In genomic region chr3:149655826-149656599, GRCh38 we compare ENCODE assay signal across 9 cellular contexts. TPM values are rescaled to one million over a fixed set of nuclear protein-coding genes. Genes with fewer than 3 reads are reported as not detected.
A peak's percentile ranks its signal among the peaks of the same experiment; 100 is the strongest.
DNase-seq lines count a peak whose midpoint lies in the region; ATAC-seq and TF ChIP-seq lines count a peak whose summit lies in the region.
"Had no signal": no experiment of that assay in that cellular context is flagged by ENCODE, and none has a peak within 500 bp of the region (broad histone marks: within the 10 kb centered on the region; RNA-seq: fewer than 3 reads in every experiment).

No MANE protein-coding gene starts in this region.

- H3K36me3 Mint-ChIP-seq in CD4-positive, alpha-beta memory T cell, result no peaks in the 10 kb centered on the region

- H3K27me3 ChIP-seq in CD4-positive, alpha-beta memory T cell (ENCODE audit: insufficient read depth, low read length), result no peaks in the 10 kb centered on the region
- H3K27me3 ChIP-seq in RWPE2 (ENCODE audit: insufficient read depth, poor library complexity, severe bottlenecking) (no peaks in the 10 kb centered on the region), fibroblast of lung (ENCODE audit: control insufficient read depth, insufficient read depth, low read length) (no peaks in the 10 kb centered on the region), neuron (ENCODE audit: insufficient read depth, low read length) (no peaks in the 10 kb centered on the region)

- intact Hi-C loops in CD4-positive, alpha-beta memory T cell (cut with micrococcal nuclease), result no loop called here

- no peaks in the 10 kb centered on the region for H3K9me3 ChIP-seq in CD4-positive, alpha-beta memory T cell (ENCODE audit: control insufficient read depth in 1 of 2, low read length in 2 of 2)
- H3K9me3 ChIP-seq in RWPE2 (ENCODE audit: severe bottlenecking) (no peaks in the 10 kb centered on the region), fibroblast of lung (ENCODE audit: control insufficient read depth, insufficient read depth, low read depth, low read length) (no peaks in the 10 kb centered on the region), neuron (ENCODE audit: low read length) (peaks cover 2% of the 10 kb centered on the region)

- H4K20me1 ChIP-seq in fibroblast of lung (ENCODE audit: control insufficient read depth, extremely low read depth, insufficient read depth, low read length), result no peaks in the 10 kb centered on the region

- H3K4me1 Mint-ChIP-seq in CD4-positive, alpha-beta memory T cell, result peaks cover 13 to 28% (median 21%) of the 10 kb centered on the region in 4 donors

- POLR2A ChIA-PET in CD4-positive, alpha-beta memory T cell (lab: Charles Lee; ENCODE audit: partially characterized antibody), result no interaction called here

- CTCF ChIA-PET in CD4-positive, alpha-beta memory T cell (lab: Charles Lee; ENCODE audit: partially characterized antibody), result interaction anchor here (0.9 kb wide), 1 partner anchor 87 kb away, joined by 3 read pairs; no protein-coding TSS in a partner anchor

- H3K9ac ChIP-seq in fibroblast of lung (ENCODE audit: insufficient read depth, low read length), result peak overlapping the region; percentile 82

- H3K4me3 ChIP-seq in CD4-positive, alpha-beta memory T cell (ENCODE audit: low read length in 2 of 2), result no peak overlapping the region
- peak overlapping the region; percentile 68 for H3K4me3 ChIP-seq in RWPE2 (ENCODE audit: severe bottlenecking)
- H3K4me3 ChIP-seq in fibroblast of lung (replicated peaks in 1 of 4; ENCODE audit: control extremely low read depth in 1 of 4, insufficient read depth in 1 of 4, low read depth in 3 of 4, low read length in 4 of 4), result peak overlapping the region; percentile 44 to 89 (median 74)
- H3K4me3 ChIP-seq in neuron (ENCODE audit: low read length), result peak overlapping the region; percentile 73

- no peak overlapping the region for H2AFZ ChIP-seq in fibroblast of lung (ENCODE audit: low read length)
- no peak overlapping the region for H2AFZ ChIP-seq in neuron (ENCODE audit: low read depth, low read length)

- peaks cover 0 to 4% (median 0%) of the 10 kb centered on the region in 8 donors for H3K9me3 Mint-ChIP-seq in CD4-positive, alpha-beta memory T cell
- H3K9me3 Mint-ChIP-seq: activated naive CD4-positive, alpha-beta T cell treated with anti-CD3 and anti-CD28 coated beads, Interleukin-2, amount 50 U/mL, for 72 hours had no signal

- peaks cover 53% of the 10 kb centered on the region for H3K79me2 ChIP-seq in fibroblast of lung (ENCODE audit: control insufficient read depth, insufficient read depth, low read length)

- TF ChIP-seq CTCF in RWPE2 (IDR thresholded peaks at IDR 0.05; ENCODE audit: poor library complexity, severe bottlenecking) (no peak), fibroblast of lung (conservative IDR thresholded peaks at IDR 0.05 in 1 of 2, IDR thresholded peaks at IDR 0.05 in 1 of 2; ENCODE audit: low read depth in 1 of 2, low read length in 2 of 2) (peak in 1 of 2 donors; percentile 7)

- peaks cover 6% of the 10 kb centered on the region for H3K4me1 ChIP-seq in CD4-positive, alpha-beta memory T cell (ENCODE audit: insufficient read depth, low read length)
- H3K4me1 ChIP-seq in RWPE2 (ENCODE audit: insufficient read depth, poor library complexity, severe bottlenecking), result peaks cover 39% of the 10 kb centered on the region
- peaks cover 9% of the 10 kb centered on the region for H3K4me1 ChIP-seq in fibroblast of lung (ENCODE audit: control insufficient read depth, extremely low read depth, insufficient read depth, low read length)
- H3K4me1 ChIP-seq in neuron (ENCODE audit: insufficient read depth, low read length), result peaks cover 32% of the 10 kb centered on the region

- H3K27ac Mint-ChIP-seq in CD4-positive, alpha-beta memory T cell, result no peak overlapping the region
- H3K27ac Mint-ChIP-seq: activated naive CD4-positive, alpha-beta T cell treated with anti-CD3 and anti-CD28 coated beads, Interleukin-2, amount 50 U/mL, for 72 hours had no signal

- no peak for ATAC-seq in RWPE2 (ENCODE audit: low read depth)
- ATAC-seq: activated naive CD4-positive, alpha-beta T cell treated with anti-CD3 and anti-CD28 coated beads, Interleukin-2, amount 50 U/mL, for 72 hours had no signal

- no peaks in the 10 kb centered on the region for H3K36me3 ChIP-seq in CD4-positive, alpha-beta memory T cell (ENCODE audit: insufficient read depth, low read length)
- peaks cover 45% of the 10 kb centered on the region for H3K36me3 ChIP-seq in RWPE2 (ENCODE audit: low read depth)
- H3K36me3 ChIP-seq in fibroblast of lung (ENCODE audit: control insufficient read depth, insufficient read depth, low read length), result no peaks in the 10 kb centered on the region
- peaks cover 20% of the 10 kb centered on the region for H3K36me3 ChIP-seq in neuron (ENCODE audit: insufficient read depth, low read length)

- no peak for DNase-seq in CD4-positive, alpha-beta memory T cell
- DNase-seq in RWPE2 (ENCODE audit: low spot score) (no peak), fibroblast of lung (ENCODE audit: low read depth in 2 of 2) (peak; percentile 42 to 56), cerebellar cortex (ENCODE audit: low spot score) (no peak), pons (ENCODE audit: low spot score) (no peak), islet precursor cell (no peak), foreskin melanocyte (no peak)

- H3K4me2 ChIP-seq in fibroblast of lung (ENCODE audit: extremely low read depth, insufficient read depth, low read length), result peak overlapping the region; percentile 90

- H3K27ac ChIP-seq in CD4-positive, alpha-beta memory T cell (ENCODE audit: low read depth, low read length), result no peak overlapping the region
- peak overlapping the region; percentile 87 for H3K27ac ChIP-seq in RWPE2 (ENCODE audit: poor library complexity, severe bottlenecking)
- peak overlapping the region; percentile 93 for H3K27ac ChIP-seq in fibroblast of lung (ENCODE audit: insufficient read depth, low read length)

- H3K4me3 Mint-ChIP-seq in CD4-positive, alpha-beta memory T cell, result peak overlapping the region; percentile 11 to 67 (median 48)

- peaks cover 19 to 38% of the 10 kb centered on the region in 2 donors for H3K27me3 Mint-ChIP-seq in CD4-positive, alpha-beta memory T cell

RNA-seq across cellular contexts. Expression of gene WWTR1, which starts 1.8 kb away (rescaled TPM):
- total RNA-seq in CD4-positive, alpha-beta memory T cell, result 1 to 10 TPM; 1.1 to 1.2 TPM
- under 1 TPM in 1 of 2 donors, not detected in 1; 0.41 TPM for polyA plus RNA-seq in CD4-positive, alpha-beta memory T cell
- total RNA-seq in fibroblast of lung, result 13.7 and 14.1 TPM in 2 replicates
- 71.5 and 89.4 TPM in 2 replicates for polyA plus RNA-seq in fibroblast of lung
- 42.5 and 44.5 TPM in 2 replicates for polyA plus RNA-seq in fibroblast of lung (2012)
- 124 and 139 TPM in 2 replicates for polyA minus RNA-seq in fibroblast of lung (ENCODE audit: low replicate concordance)

Comparison
In these comparisons a context has a peak if more than half of its experiments do, and no peak if none do; other contexts are left out.
1. DNase-seq: peak in fibroblast of lung (2 of 2); none in CD4-positive, alpha-beta memory T cell (0 of 5), RWPE2 (single experiment), cerebellar cortex (single experiment), pons (single experiment), islet precursor cell (single experiment) and foreskin melanocyte (single experiment).
2. H3K4me3 ChIP-seq: peak in RWPE2 (single experiment), fibroblast of lung (4 of 4) and neuron (single experiment); none in CD4-positive, alpha-beta memory T cell (0 of 2).